ENCODE assay signal across 8 cellular contexts in genomic region chr5:151447174-151448037, GRCh38. TPM values are rescaled to one million over a fixed set of nuclear protein-coding genes. Genes with fewer than 3 reads are reported as not detected.
DNase-seq lines count a peak whose midpoint lies in the region; ATAC-seq, FAIRE-seq and TF ChIP-seq lines count a peak whose summit lies in the region.

Gene SLC36A1 (plus strand): TSS chr5:151447603. CDS start chr5:151458793, 11,190 bp downstream.

- H3K27me3 ChIP-seq in astrocyte (ENCODE audit: insufficient read depth, low read length) (no peaks in the 10 kb centered on the region), aorta (ENCODE audit: control insufficient read depth in 1 of 2, insufficient read depth in 2 of 2, low read length in 1 of 2) (no peaks in the 10 kb centered on the region)

- peaks cover 18% of the 10 kb centered on the region for H3K4me1 Mint-ChIP-seq in astrocyte (ENCODE audit: low read depth, unreplicated experiment)

- H3K9me3 Mint-ChIP-seq in astrocyte (ENCODE audit: unreplicated experiment) = no peaks in the 10 kb centered on the region

- H3K79me2 ChIP-seq in astrocyte (ENCODE audit: insufficient read depth, low read length) = peaks cover 32% of the 10 kb centered on the region

- H3K27me3 Mint-ChIP-seq in astrocyte (ENCODE audit: low read depth, unreplicated experiment) = peaks cover 8% of the 10 kb centered on the region

- H3K4me3 Mint-ChIP-seq in astrocyte (ENCODE audit: unreplicated experiment) = peak within 1 kb of the TSS; percentile 96

- ATAC-seq in GM18499 (IDR thresholded peaks at IDR 0.05; ENCODE audit: insufficient read depth, unreplicated experiment) (peak; percentile 59), HG02938 (IDR thresholded peaks at IDR 0.05; ENCODE audit: unreplicated experiment) (peak; percentile 69), aorta (ENCODE audit: low FRiP score) (peak; percentile 99)

- DNase-seq in NCI-H1694 treated with DMSO at 0.1 percent for 48 hours (lab: John Stamatoyannopoulos, UW) (peak; percentile 85), T-helper 2 cell (peak; percentile 78 to 96 (median 83)), astrocyte (ENCODE audit: low read depth) (peak; percentile 62), hepatic stellate cell (ENCODE audit: low spot score) (peak; percentile 90), renal cortical epithelial cell (ENCODE audit: low read depth) (peak; percentile 71), aorta (peak; percentile 97 to 99)

- WGBS in aorta, 2 donors = 0% methylated on average over 46 of the region's 46 CpGs

- H3K9me3 ChIP-seq in astrocyte (ENCODE audit: insufficient read depth, low read depth, low read length) = no peaks in the 10 kb centered on the region
- no peaks in the 10 kb centered on the region for H3K9me3 ChIP-seq in aorta (ENCODE audit: control insufficient read depth, low read length)

- no peaks in the 10 kb centered on the region for H3K36me3 Mint-ChIP-seq in astrocyte (ENCODE audit: low read depth, unreplicated experiment)

- no peak for FAIRE-seq in astrocyte (lab: Jason Lieb, UNC)

- no peak within 1 kb of the TSS for H3K27ac Mint-ChIP-seq in astrocyte (ENCODE audit: unreplicated experiment)

- H2AFZ ChIP-seq in astrocyte (ENCODE audit: low read depth, low read length) = peak within 1 kb of the TSS; percentile 95

- H3K4me2 ChIP-seq in astrocyte (ENCODE audit: low read length) = peak within 1 kb of the TSS; percentile 99

- TF ChIP-seq CTCF in astrocyte (IDR thresholded peaks at IDR 0.05; ENCODE audit: insufficient read depth, low read depth, low read length) = peak; percentile 92

- H3K27ac ChIP-seq in astrocyte (ENCODE audit: low read depth, low read length) = peak within 1 kb of the TSS; percentile 68
- H3K27ac ChIP-seq in aorta (ENCODE audit: low read depth in 1 of 2, low read length in 2 of 2) = no peak within 1 kb of the TSS

- H3K4me3 ChIP-seq in astrocyte (ENCODE audit: insufficient read depth, low read depth, low read length) (peak within 1 kb of the TSS; percentile 81), aorta (ENCODE audit: low read length in 2 of 2) (peak within 1 kb of the TSS; percentile 51 to 65)

- peaks cover 17% of the 10 kb centered on the region for H4K20me1 ChIP-seq in astrocyte (ENCODE audit: insufficient read depth, low read length)

- peak within 1 kb of the TSS; percentile 87 for H3K9ac ChIP-seq in astrocyte (ENCODE audit: low read length)

- H3K36me3 ChIP-seq in astrocyte (ENCODE audit: insufficient read depth, low read length) = no peaks in the 10 kb centered on the region
- H3K36me3 ChIP-seq in aorta (ENCODE audit: control insufficient read depth in 1 of 2, insufficient read depth in 2 of 2, low read length in 1 of 2) = no peaks in the 10 kb centered on the region

- H3K4me1 ChIP-seq in astrocyte (ENCODE audit: insufficient read depth, low read length) (peaks cover 22% of the 10 kb centered on the region), aorta (ENCODE audit: control insufficient read depth in 1 of 2, insufficient read depth in 2 of 2, low read length in 2 of 2) (no peaks in the 10 kb centered on the region)

- intact Hi-C loops in aorta (cut with DNase I) = loop anchor here (1.0 to 5.0 kb wide), 6 partner anchors 53 to 295 kb away; no protein-coding TSS in a partner anchor

RNA-seq across cellular contexts. Expression of gene SLC36A1, which starts in this region (rescaled TPM):
- total RNA-seq in astrocyte = 6.0 and 6.4 TPM in 2 replicates
- total RNA-seq in renal cortical epithelial cell = 3.1 and 3.8 TPM in 2 replicates
- total RNA-seq in aorta = 10 to 100 TPM; 13.6 to 19.0 TPM
- polyA plus RNA-seq in aorta = 1 to 10 TPM; 3.3 to 9.0 TPM
